ENCODE assay signal across 19 cellular contexts in genomic region chrX:4656419-4656818, GRCh38.
"Had no signal": no experiment of that assay in that cellular context is flagged by ENCODE, and none has a peak within 500 bp of the region (broad histone marks: within the 10 kb centered on the region; RNA-seq: fewer than 3 reads in every experiment).

No MANE protein-coding gene starts in this region.

- H3K36me3 ChIP-seq: esophagus squamous epithelium, gastroesophageal sphincter, neutrophil, right atrium auricular region, sigmoid colon, thoracic aorta had no signal

- H3K9me3 ChIP-seq: esophagus squamous epithelium, gastroesophageal sphincter, neutrophil, sigmoid colon, thoracic aorta had no signal

- DNase-seq: effector memory CD8-positive, alpha-beta T cell; esophagus squamous epithelium; foreskin fibroblast; glutamatergic neuron; naive thymus-derived CD8-positive, alpha-beta T cell; sigmoid colon; stimulated activated CD4-positive, alpha-beta T cell treated with anti-CD3 and anti-CD28 coated beads, Interleukin-2, amount 100 ng/mL, for 24 hours; stimulated activated CD4-positive, alpha-beta T cell treated with anti-CD3 and anti-CD28 coated beads, Interleukin-4, amount 100 ng/mL, for 4 hours; stimulated activated naive B cell treated with anti-CD40 and anti-IgM and Interleukin-4, amounts not matched to agents 10 μg/mL and 1 μg/mL and 100 μg/mL, for 72 hours; stimulated activated naive CD8-positive, alpha-beta T cell treated with anti-CD3 and anti-CD28 coated beads, Interleukin-15, amount 100 ng/mL, for 72 hours; substantia nigra had no signal

- H3K4me3 ChIP-seq: esophagus squamous epithelium, gastroesophageal sphincter, right atrium auricular region, sigmoid colon, skin epidermis, thoracic aorta had no signal

- H3K27ac ChIP-seq: epithelial cell of prostate, esophagus squamous epithelium, gastroesophageal sphincter, neutrophil, right atrium auricular region, sigmoid colon, skin epidermis, thoracic aorta had no signal

- FAIRE-seq: urothelium cell line had no signal

- H3K27me3 ChIP-seq: esophagus squamous epithelium, gastroesophageal sphincter, neutrophil, right atrium auricular region, sigmoid colon had no signal

- H3K27me3 Mint-ChIP-seq: effector memory CD8-positive, alpha-beta T cell; naive thymus-derived CD8-positive, alpha-beta T cell; stimulated activated naive B cell treated with anti-CD40 and anti-IgM and Interleukin-4, amounts not matched to agents 10 μg/mL and 1 μg/mL and 100 μg/mL, for 72 hours; stimulated activated naive CD8-positive, alpha-beta T cell treated with anti-CD3 and anti-CD28 coated beads, Interleukin-15, amount 100 ng/mL, for 72 hours; type B pancreatic cell had no signal

- H3K4me1 ChIP-seq: esophagus squamous epithelium, gastroesophageal sphincter, right atrium auricular region, sigmoid colon had no signal

- H3K4me3 Mint-ChIP-seq: effector memory CD8-positive, alpha-beta T cell; naive thymus-derived CD8-positive, alpha-beta T cell; stimulated activated naive B cell treated with anti-CD40 and anti-IgM and Interleukin-4, amounts not matched to agents 10 μg/mL and 1 μg/mL and 100 μg/mL, for 72 hours; stimulated activated naive CD8-positive, alpha-beta T cell treated with anti-CD3 and anti-CD28 coated beads, Interleukin-15, amount 100 ng/mL, for 72 hours; type B pancreatic cell had no signal

- ATAC-seq: effector memory CD8-positive, alpha-beta T cell; gastroesophageal sphincter; naive thymus-derived CD8-positive, alpha-beta T cell; stimulated activated naive B cell treated with anti-CD40 and anti-IgM and Interleukin-4, amounts not matched to agents 10 μg/mL and 1 μg/mL and 100 μg/mL, for 72 hours; stimulated activated naive CD8-positive, alpha-beta T cell treated with anti-CD3 and anti-CD28 coated beads, Interleukin-15, amount 100 ng/mL, for 72 hours had no signal

- H3K4me1 Mint-ChIP-seq: naive thymus-derived CD8-positive, alpha-beta T cell; stimulated activated naive B cell treated with anti-CD40 and anti-IgM and Interleukin-4, amounts not matched to agents 10 μg/mL and 1 μg/mL and 100 μg/mL, for 72 hours; stimulated activated naive CD8-positive, alpha-beta T cell treated with anti-CD3 and anti-CD28 coated beads, Interleukin-15, amount 100 ng/mL, for 72 hours had no signal

- H3K27ac Mint-ChIP-seq: effector memory CD8-positive, alpha-beta T cell; naive thymus-derived CD8-positive, alpha-beta T cell; stimulated activated naive B cell treated with anti-CD40 and anti-IgM and Interleukin-4, amounts not matched to agents 10 μg/mL and 1 μg/mL and 100 μg/mL, for 72 hours; stimulated activated naive CD8-positive, alpha-beta T cell treated with anti-CD3 and anti-CD28 coated beads, Interleukin-15, amount 100 ng/mL, for 72 hours had no signal
